Comparison of ENCODE assay signal across 9 cellular contexts in the genomic region with DNA sequence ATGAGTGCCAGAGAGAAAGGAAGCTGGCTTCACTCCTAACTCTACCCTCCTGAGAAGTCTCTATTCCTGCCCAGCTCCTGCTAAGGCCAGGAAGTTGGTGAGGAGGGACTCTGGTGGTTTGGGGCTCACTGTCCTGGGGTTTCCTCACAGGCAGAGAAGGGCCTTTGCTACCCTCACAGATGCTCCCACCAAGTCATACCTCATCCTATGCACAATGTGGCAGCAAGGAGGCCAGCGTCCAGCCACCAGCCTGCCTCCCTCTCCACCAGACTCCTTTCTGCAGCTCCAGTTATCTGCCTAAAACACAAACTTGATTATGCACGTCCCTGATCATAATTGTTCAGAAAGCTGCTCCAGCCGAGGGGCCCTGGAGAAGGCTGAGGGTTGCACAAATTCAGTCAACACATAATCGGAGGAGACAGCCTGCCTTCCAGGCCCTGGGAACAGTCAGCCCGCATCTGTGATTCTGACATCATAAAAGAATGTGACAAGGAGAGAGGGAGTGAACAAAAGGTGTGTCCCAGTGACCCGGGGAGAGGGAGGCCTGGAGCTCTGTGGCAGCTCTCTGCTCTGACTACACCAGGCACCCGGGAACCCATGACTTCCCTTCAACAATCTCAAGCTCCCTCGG. TPM values are rescaled to one million over a fixed set of nuclear protein-coding genes. Genes with fewer than 3 reads are reported as not detected.
A peak's percentile ranks its signal among the peaks of the same experiment; 100 is the strongest.
DNase-seq lines count a peak whose midpoint lies in the region; ATAC-seq and TF ChIP-seq lines count a peak whose summit lies in the region.
"Had no signal": no experiment of that assay in that cellular context is flagged by ENCODE, and none has a peak within 500 bp of the region (broad histone marks: within the 10 kb centered on the region; RNA-seq: fewer than 3 reads in every experiment).

No MANE protein-coding gene starts in this region.

- no peak for TF ChIP-seq CTCF in C4-2B (conservative IDR thresholded peaks at IDR 0.05)
- TF ChIP-seq CTCF in prostate gland (IDR thresholded peaks at IDR 0.05) = no peak

- POLR2A ChIA-PET in activated CD4-positive, alpha-beta T cell treated with anti-CD3 and anti-CD28 coated beads for 36 hours (lab: Charles Lee) = no interaction called here

- no peaks in the 10 kb centered on the region for H3K36me3 Mint-ChIP-seq in activated CD4-positive, alpha-beta T cell treated with anti-CD3 and anti-CD28 coated beads for 36 hours (ENCODE audit: low read depth)

- H3K9me3 Mint-ChIP-seq in activated CD4-positive, alpha-beta T cell treated with anti-CD3 and anti-CD28 coated beads for 36 hours (ENCODE audit: low read depth) = no peaks in the 10 kb centered on the region

- CTCF ChIA-PET in activated CD4-positive, alpha-beta T cell treated with anti-CD3 and anti-CD28 coated beads for 36 hours (lab: Charles Lee) = interaction anchor here (0.6 to 3.1 kb wide), 6 partner anchors 12 to 302 kb away, joined by 3 to 11 read pairs (median 4); no protein-coding TSS in a partner anchor

- no peaks in the 10 kb centered on the region for H3K27me3 ChIP-seq in adipocyte (replicated peaks; ENCODE audit: control insufficient read depth, insufficient read depth, low read length)
- no peaks in the 10 kb centered on the region for H3K27me3 ChIP-seq in prostate gland (replicated peaks; ENCODE audit: insufficient read depth)
- H3K27me3 ChIP-seq: Peyer's patch had no signal

- WGBS in prostate gland = 28% methylated on average over 8 of the region's 8 CpGs

- DNase-seq in adipocyte (ENCODE audit: low read depth) = peak; percentile 94
- DNase-seq in Right ventricle myocardium superior = peak; percentile 65
- no peak for DNase-seq in prostate gland (ENCODE audit: low spot score)
- no peak for DNase-seq in activated CD4-positive, alpha-beta T cell treated with anti-CD3 and anti-CD28 coated beads for 36 hours
- DNase-seq in DMS153 (lab: John Stamatoyannopoulos, UW) = no peak
- DNase-seq in NCI-H2029 treated with DMSO at 0.1 percent for 48 hours (lab: John Stamatoyannopoulos, UW) = no peak
- no peak for DNase-seq in NCI-H748 treated with DMSO at 0.1 percent for 48 hours (lab: John Stamatoyannopoulos, UW)

- peak overlapping the region; percentile 49 for H3K9ac ChIP-seq in adipocyte (ENCODE audit: low read length)

- intact Hi-C loops in Right ventricle myocardium superior (cut with DNase I) = no loop called here
- intact Hi-C loops in prostate gland (cut with DNase I) = no loop called here
- intact Hi-C loops in activated CD4-positive, alpha-beta T cell treated with anti-CD3 and anti-CD28 coated beads for 36 hours (cut with DNase I, micrococcal nuclease) = no loop called here

- H3K27ac Mint-ChIP-seq in activated CD4-positive, alpha-beta T cell treated with anti-CD3 and anti-CD28 coated beads for 36 hours = no peak overlapping the region

- peak; percentile 63 for ATAC-seq in Right ventricle myocardium superior (ENCODE audit: poor library complexity)
- no peak for ATAC-seq in activated CD4-positive, alpha-beta T cell treated with anti-CD3 and anti-CD28 coated beads for 36 hours

- no peaks in the 10 kb centered on the region for H3K27me3 Mint-ChIP-seq in activated CD4-positive, alpha-beta T cell treated with anti-CD3 and anti-CD28 coated beads for 36 hours

- H3K36me3 ChIP-seq in adipocyte (ENCODE audit: control insufficient read depth, insufficient read depth, low read length, severe bottlenecking) = no peaks in the 10 kb centered on the region
- H3K36me3 ChIP-seq in prostate gland = no peaks in the 10 kb centered on the region
- H3K36me3 ChIP-seq: Peyer's patch had no signal

- H3K4me3 Mint-ChIP-seq in activated CD4-positive, alpha-beta T cell treated with anti-CD3 and anti-CD28 coated beads for 36 hours = no peak overlapping the region

- no peak overlapping the region for H3K4me3 ChIP-seq in adipocyte (ENCODE audit: low read length)
- no peak overlapping the region for H3K4me3 ChIP-seq in prostate gland
- H3K4me3 ChIP-seq: Peyer's patch had no signal

- peaks cover 6% of the 10 kb centered on the region for H3K4me1 Mint-ChIP-seq in activated CD4-positive, alpha-beta T cell treated with anti-CD3 and anti-CD28 coated beads for 36 hours

- H3K27ac ChIP-seq in C4-2B (peak overlapping the region; percentile 29), prostate gland (peak overlapping the region; percentile 41 to 42)

- TF ChIP-seq POLR2A in prostate gland (IDR thresholded peaks at IDR 0.05) = no peak

- H3K9me3 ChIP-seq in adipocyte (ENCODE audit: control insufficient read depth, low read length) (no peaks in the 10 kb centered on the region), prostate gland (no peaks in the 10 kb centered on the region)
- H3K9me3 ChIP-seq: Peyer's patch had no signal

- H3K4me1 ChIP-seq in adipocyte (ENCODE audit: control insufficient read depth, insufficient read depth, low read length) = peaks cover 67% of the 10 kb centered on the region
- H3K4me1 ChIP-seq in prostate gland (replicated peaks) = no peaks in the 10 kb centered on the region

RNA-seq across cellular contexts. Expression of gene DKK3, which starts 28.8 kb away (rescaled TPM):
- 520 TPM for total RNA-seq in Right ventricle myocardium superior
- 100 to 1,000 TPM; 160 to 273 TPM for total RNA-seq in prostate gland
- not detected for total RNA-seq in activated CD4-positive, alpha-beta T cell treated with anti-CD3 and anti-CD28 coated beads for 36 hours

Comparison
In these comparisons a context has a peak if more than half of its experiments do, and no peak if none do; other contexts are left out.
1. DNase-seq: peak in adipocyte (single experiment) and Right ventricle myocardium superior (single experiment); none in prostate gland (single experiment), activated CD4-positive, alpha-beta T cell treated with anti-CD3 and anti-CD28 coated beads for 36 hours (single experiment), DMS153 (single experiment), NCI-H2029 treated with DMSO at 0.1 percent for 48 hours (single experiment) and NCI-H748 treated with DMSO at 0.1 percent for 48 hours (single experiment).
2. RNA of gene DKK3, which starts 28.8 kb away (total RNA-seq): 520 TPM in Right ventricle myocardium superior (single experiment) and 160 to 273 TPM in prostate gland; not detected in activated CD4-positive, alpha-beta T cell treated with anti-CD3 and anti-CD28 coated beads for 36 hours; every median in the first group is over 100 times any median in the second.